1 cellular context compared by ENCODE assay signal in the genomic region with DNA sequence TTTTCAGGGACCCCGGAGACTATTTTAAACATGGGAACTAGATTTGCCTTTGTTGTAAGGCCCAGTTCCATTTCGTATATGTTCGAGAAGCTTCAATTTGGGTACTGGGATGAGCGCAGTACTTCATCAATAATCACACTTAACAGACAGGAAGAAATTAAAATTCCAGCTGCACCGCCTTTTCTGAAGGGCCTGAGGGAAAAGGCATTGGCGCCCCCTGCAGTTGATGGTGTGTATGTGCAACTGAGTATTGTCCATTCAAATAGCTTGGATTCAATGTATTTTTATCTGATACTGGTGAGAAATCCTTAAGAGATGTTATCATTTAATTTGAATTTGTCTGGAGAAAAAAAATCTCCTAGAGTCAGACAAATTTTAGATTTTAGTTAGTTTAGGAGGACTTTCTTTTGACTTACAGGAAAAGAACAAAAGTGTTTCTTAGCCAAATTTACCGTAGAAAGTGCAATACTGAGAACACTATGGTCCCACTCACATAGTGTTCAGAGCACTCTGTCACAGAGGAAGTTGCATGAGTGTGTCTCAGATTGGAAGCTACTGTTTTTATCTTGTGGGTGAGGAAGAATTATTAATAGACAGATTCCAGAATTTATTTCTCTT.
A peak's percentile ranks its signal among the peaks of the same experiment; 100 is the strongest.
TF ChIP-seq lines count a peak whose summit lies in the region.

No MANE protein-coding gene starts in this region.

TF ChIP-seq in K562, 482 proteins besides CTCF, POLR2A, EP300 and RAD21 (continued from another document):
- TF ChIP-seq TEAD4 (IDR thresholded peaks at IDR 0.05; ENCODE audit: low read length) (peak; percentile 39; the same call in 1 of the 2 replicates), TEAD4 (CRISPR knock-in tag; IDR thresholded peaks at IDR 0.05; ENCODE audit: borderline replicate concordance) (no peak), SMC3 (conservative IDR thresholded peaks at IDR 0.05; ENCODE audit: insufficient read depth, low read depth, low read length) (peak; percentile 72), ZNF77 (CRISPR knock-in tag; IDR thresholded peaks at IDR 0.05) (no peak), ZZZ3 (IDR thresholded peaks at IDR 0.05) (no peak), SMARCA4 (IDR thresholded peaks at IDR 0.05) (no peak), BDP1 (IDR thresholded peaks at IDR 0.05; ENCODE audit: insufficient read depth, insufficient read length) (no peak), NFIC (IDR thresholded peaks at IDR 0.05) (no peak), ETV1 (tag; conservative IDR thresholded peaks at IDR 0.05; ENCODE audit: low read depth) (peak; percentile 38; the same call in 1 of the 2 replicates), ZNF695 (CRISPR knock-in tag; IDR thresholded peaks at IDR 0.05) (no peak), MEF2D (tag; conservative IDR thresholded peaks at IDR 0.05; ENCODE audit: low read depth) (no peak), CBX1 (IDR thresholded peaks at IDR 0.05; ENCODE audit: low read depth) (no peak), ZBTB1 (CRISPR knock-in tag; IDR thresholded peaks at IDR 0.05; ENCODE audit: borderline replicate concordance, low read depth) (no peak), ZNF41 (CRISPR knock-in tag; conservative IDR thresholded peaks at IDR 0.05) (no peak), HNRNPLL (IDR thresholded peaks at IDR 0.05; ENCODE audit: low read depth, low read length, poor library complexity, severe bottlenecking) (no peak), MED1 (CRISPR knock-in tag; IDR thresholded peaks at IDR 0.05; ENCODE audit: borderline replicate concordance) (no peak), STAG1 (CRISPR knock-in tag; IDR thresholded peaks at IDR 0.05; ENCODE audit: borderline replicate concordance) (peak; percentile 57; the same call in 1 of the 2 replicates), STAT5A (IDR thresholded peaks at IDR 0.05; ENCODE audit: borderline replicate concordance, low read length) (no peak), ZKSCAN1 (IDR thresholded peaks at IDR 0.05; ENCODE audit: low read depth, low read length) (no peak), ZNF197 (CRISPR knock-in tag; IDR thresholded peaks at IDR 0.05; ENCODE audit: low read depth) (no peak), MXI1 (IDR thresholded peaks at IDR 0.05; ENCODE audit: low read depth, low read length) (no peak), PHF20 (IDR thresholded peaks at IDR 0.05; ENCODE audit: partially characterized antibody) (no peak), RBM15 (IDR thresholded peaks at IDR 0.05; ENCODE audit: insufficient read depth, low read length) (no peak), HNRNPUL1 (IDR thresholded peaks at IDR 0.05; ENCODE audit: low read length) (no peak)
- TF ChIP-seq, protein P1, sequence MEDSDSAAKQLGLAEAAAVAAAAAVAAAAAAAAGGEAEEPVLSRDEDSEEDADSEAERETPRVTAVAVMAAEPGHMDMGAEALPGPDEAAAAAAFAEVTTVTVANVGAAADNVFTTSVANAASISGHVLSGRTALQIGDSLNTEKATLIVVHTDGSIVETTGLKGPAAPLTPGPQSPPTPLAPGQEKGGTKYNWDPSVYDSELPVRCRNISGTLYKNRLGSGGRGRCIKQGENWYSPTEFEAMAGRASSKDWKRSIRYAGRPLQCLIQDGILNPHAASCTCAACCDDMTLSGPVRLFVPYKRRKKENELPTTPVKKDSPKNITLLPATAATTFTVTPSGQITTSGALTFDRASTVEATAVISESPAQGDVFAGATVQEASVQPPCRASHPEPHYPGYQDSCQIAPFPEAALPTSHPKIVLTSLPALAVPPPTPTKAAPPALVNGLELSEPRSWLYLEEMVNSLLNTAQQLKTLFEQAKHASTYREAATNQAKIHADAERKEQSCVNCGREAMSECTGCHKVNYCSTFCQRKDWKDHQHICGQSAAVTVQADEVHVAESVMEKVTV (CRISPR knock-in tag; IDR thresholded peaks at IDR 0.05): peak; percentile 83
- TF ChIP-seq, protein P2, sequence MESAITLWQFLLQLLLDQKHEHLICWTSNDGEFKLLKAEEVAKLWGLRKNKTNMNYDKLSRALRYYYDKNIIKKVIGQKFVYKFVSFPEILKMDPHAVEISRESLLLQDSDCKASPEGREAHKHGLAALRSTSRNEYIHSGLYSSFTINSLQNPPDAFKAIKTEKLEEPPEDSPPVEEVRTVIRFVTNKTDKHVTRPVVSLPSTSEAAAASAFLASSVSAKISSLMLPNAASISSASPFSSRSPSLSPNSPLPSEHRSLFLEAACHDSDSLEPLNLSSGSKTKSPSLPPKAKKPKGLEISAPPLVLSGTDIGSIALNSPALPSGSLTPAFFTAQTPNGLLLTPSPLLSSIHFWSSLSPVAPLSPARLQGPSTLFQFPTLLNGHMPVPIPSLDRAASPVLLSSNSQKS (CRISPR knock-in tag; IDR thresholded peaks at IDR 0.05): no peak
- TF ChIP-seq, protein P3, sequence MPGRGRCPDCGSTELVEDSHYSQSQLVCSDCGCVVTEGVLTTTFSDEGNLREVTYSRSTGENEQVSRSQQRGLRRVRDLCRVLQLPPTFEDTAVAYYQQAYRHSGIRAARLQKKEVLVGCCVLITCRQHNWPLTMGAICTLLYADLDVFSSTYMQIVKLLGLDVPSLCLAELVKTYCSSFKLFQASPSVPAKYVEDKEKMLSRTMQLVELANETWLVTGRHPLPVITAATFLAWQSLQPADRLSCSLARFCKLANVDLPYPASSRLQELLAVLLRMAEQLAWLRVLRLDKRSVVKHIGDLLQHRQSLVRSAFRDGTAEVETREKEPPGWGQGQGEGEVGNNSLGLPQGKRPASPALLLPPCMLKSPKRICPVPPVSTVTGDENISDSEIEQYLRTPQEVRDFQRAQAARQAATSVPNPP (IDR thresholded peaks at IDR 0.05; ENCODE audit: borderline replicate concordance, insufficient read depth, insufficient read length): no peak
- TF ChIP-seq, protein P4, sequence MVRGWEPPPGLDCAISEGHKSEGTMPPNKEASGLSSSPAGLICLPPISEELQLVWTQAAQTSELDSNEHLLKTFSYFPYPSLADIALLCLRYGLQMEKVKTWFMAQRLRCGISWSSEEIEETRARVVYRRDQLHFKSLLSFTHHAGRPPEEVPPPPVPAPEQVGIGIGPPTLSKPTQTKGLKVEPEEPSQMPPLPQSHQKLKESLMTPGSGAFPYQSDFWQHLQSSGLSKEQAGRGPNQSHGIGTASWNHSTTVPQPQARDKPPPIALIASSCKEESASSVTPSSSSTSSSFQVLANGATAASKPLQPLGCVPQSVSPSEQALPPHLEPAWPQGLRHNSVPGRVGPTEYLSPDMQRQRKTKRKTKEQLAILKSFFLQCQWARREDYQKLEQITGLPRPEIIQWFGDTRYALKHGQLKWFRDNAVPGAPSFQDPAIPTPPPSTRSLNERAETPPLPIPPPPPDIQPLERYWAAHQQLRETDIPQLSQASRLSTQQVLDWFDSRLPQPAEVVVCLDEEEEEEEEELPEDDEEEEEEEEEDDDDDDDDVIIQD (CRISPR knock-in tag; IDR thresholded peaks at IDR 0.05): no peak
- TF ChIP-seq, protein P5, sequence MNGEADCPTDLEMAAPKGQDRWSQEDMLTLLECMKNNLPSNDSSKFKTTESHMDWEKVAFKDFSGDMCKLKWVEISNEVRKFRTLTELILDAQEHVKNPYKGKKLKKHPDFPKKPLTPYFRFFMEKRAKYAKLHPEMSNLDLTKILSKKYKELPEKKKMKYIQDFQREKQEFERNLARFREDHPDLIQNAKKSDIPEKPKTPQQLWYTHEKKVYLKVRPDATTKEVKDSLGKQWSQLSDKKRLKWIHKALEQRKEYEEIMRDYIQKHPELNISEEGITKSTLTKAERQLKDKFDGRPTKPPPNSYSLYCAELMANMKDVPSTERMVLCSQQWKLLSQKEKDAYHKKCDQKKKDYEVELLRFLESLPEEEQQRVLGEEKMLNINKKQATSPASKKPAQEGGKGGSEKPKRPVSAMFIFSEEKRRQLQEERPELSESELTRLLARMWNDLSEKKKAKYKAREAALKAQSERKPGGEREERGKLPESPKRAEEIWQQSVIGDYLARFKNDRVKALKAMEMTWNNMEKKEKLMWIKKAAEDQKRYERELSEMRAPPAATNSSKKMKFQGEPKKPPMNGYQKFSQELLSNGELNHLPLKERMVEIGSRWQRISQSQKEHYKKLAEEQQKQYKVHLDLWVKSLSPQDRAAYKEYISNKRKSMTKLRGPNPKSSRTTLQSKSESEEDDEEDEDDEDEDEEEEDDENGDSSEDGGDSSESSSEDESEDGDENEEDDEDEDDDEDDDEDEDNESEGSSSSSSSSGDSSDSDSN (IDR thresholded peaks at IDR 0.05; ENCODE audit: borderline replicate concordance in 1 of 2, low read depth in 2 of 2, low read length in 2 of 2): no peak
- TF ChIP-seq, protein P6, sequence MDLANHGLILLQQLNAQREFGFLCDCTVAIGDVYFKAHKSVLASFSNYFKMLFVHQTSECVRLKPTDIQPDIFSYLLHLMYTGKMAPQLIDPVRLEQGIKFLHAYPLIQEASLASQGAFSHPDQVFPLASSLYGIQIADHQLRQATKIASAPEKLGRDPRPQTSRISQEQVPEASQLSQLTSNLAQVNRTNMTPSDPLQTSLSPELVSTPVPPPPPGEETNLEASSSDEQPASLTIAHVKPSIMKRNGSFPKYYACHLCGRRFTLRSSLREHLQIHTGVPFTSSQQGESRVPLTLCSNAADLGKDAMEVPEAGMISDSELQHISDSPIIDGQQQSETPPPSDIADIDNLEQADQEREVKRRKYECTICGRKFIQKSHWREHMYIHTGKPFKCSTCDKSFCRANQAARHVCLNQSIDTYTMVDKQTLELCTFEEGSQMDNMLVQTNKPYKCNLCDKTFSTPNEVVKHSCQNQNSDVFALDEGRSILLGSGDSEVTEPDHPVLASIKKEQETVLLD (IDR thresholded peaks at IDR 0.05): no peak
- TF ChIP-seq, protein P7, sequence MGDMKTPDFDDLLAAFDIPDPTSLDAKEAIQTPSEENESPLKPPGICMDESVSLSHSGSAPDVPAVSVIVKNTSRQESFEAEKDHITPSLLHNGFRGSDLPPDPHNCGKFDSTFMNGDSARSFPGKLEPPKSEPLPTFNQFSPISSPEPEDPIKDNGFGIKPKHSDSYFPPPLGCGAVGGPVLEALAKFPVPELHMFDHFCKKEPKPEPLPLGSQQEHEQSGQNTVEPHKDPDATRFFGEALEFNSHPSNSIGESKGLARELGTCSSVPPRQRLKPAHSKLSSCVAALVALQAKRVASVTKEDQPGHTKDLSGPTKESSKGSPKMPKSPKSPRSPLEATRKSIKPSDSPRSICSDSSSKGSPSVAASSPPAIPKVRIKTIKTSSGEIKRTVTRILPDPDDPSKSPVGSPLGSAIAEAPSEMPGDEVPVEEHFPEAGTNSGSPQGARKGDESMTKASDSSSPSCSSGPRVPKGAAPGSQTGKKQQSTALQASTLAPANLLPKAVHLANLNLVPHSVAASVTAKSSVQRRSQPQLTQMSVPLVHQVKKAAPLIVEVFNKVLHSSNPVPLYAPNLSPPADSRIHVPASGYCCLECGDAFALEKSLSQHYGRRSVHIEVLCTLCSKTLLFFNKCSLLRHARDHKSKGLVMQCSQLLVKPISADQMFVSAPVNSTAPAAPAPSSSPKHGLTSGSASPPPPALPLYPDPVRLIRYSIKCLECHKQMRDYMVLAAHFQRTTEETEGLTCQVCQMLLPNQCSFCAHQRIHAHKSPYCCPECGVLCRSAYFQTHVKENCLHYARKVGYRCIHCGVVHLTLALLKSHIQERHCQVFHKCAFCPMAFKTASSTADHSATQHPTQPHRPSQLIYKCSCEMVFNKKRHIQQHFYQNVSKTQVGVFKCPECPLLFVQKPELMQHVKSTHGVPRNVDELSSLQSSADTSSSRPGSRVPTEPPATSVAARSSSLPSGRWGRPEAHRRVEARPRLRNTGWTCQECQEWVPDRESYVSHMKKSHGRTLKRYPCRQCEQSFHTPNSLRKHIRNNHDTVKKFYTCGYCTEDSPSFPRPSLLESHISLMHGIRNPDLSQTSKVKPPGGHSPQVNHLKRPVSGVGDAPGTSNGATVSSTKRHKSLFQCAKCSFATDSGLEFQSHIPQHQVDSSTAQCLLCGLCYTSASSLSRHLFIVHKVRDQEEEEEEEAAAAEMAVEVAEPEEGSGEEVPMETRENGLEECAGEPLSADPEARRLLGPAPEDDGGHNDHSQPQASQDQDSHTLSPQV (IDR thresholded peaks at IDR 0.05): no peak
- TF ChIP-seq, protein P8, sequence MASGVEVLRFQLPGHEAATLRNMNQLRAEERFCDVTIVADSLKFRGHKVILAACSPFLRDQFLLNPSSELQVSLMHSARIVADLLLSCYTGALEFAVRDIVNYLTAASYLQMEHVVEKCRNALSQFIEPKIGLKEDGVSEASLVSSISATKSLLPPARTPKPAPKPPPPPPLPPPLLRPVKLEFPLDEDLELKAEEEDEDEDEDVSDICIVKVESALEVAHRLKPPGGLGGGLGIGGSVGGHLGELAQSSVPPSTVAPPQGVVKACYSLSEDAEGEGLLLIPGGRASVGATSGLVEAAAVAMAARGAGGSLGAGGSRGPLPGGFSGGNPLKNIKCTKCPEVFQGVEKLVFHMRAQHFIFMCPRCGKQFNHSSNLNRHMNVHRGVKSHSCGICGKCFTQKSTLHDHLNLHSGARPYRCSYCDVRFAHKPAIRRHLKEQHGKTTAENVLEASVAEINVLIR (CRISPR knock-in tag; IDR thresholded peaks at IDR 0.05): no peak
- TF ChIP-seq, protein P9, sequence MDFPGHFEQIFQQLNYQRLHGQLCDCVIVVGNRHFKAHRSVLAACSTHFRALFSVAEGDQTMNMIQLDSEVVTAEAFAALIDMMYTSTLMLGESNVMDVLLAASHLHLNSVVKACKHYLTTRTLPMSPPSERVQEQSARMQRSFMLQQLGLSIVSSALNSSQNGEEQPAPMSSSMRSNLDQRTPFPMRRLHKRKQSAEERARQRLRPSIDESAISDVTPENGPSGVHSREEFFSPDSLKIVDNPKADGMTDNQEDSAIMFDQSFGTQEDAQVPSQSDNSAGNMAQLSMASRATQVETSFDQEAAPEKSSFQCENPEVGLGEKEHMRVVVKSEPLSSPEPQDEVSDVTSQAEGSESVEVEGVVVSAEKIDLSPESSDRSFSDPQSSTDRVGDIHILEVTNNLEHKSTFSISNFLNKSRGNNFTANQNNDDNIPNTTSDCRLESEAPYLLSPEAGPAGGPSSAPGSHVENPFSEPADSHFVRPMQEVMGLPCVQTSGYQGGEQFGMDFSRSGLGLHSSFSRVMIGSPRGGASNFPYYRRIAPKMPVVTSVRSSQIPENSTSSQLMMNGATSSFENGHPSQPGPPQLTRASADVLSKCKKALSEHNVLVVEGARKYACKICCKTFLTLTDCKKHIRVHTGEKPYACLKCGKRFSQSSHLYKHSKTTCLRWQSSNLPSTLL (IDR thresholded peaks at IDR 0.05): no peak
- TF ChIP-seq, protein P10, sequence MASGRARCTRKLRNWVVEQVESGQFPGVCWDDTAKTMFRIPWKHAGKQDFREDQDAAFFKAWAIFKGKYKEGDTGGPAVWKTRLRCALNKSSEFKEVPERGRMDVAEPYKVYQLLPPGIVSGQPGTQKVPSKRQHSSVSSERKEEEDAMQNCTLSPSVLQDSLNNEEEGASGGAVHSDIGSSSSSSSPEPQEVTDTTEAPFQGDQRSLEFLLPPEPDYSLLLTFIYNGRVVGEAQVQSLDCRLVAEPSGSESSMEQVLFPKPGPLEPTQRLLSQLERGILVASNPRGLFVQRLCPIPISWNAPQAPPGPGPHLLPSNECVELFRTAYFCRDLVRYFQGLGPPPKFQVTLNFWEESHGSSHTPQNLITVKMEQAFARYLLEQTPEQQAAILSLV (tag; IDR thresholded peaks at IDR 0.05): no peak
